Comparison of ENCODE assay signal across 8 cellular contexts in genomic region chr17:384622-385194, GRCh38. TPM values are rescaled to one million over a fixed set of nuclear protein-coding genes. Genes with fewer than 3 reads are reported as not detected.
DNase-seq lines count a peak whose midpoint lies in the region; ATAC-seq, FAIRE-seq and TF ChIP-seq lines count a peak whose summit lies in the region.
"Had no signal": no experiment of that assay in that cellular context is flagged by ENCODE, and none has a peak within 500 bp of the region (broad histone marks: within the 10 kb centered on the region; RNA-seq: fewer than 3 reads in every experiment).

No MANE protein-coding gene starts in this region.

- no peak for TF ChIP-seq RAD21 in HepG2 (CRISPR knock-in tag; IDR thresholded peaks at IDR 0.05)

- CTCF ChIA-PET in HepG2 (lab: Yijun Ruan, JAX; ENCODE audit: low intra/inter-chr PET ratio, low total read pairs), result interaction anchor here (2.6 kb wide), 1 partner anchor 75 kb away, joined by 15 read pairs; no protein-coding TSS in a partner anchor

- H3K4me1 ChIP-seq in HUES64 (ENCODE audit: insufficient read depth, low read length) (peaks cover 29% of the 10 kb centered on the region), adrenal gland (replicated peaks in 1 of 2) (peaks cover 7 to 21% of the 10 kb centered on the region in 2 donors), HepG2 (ENCODE audit: insufficient read depth, low read length) (peaks cover 47% of the 10 kb centered on the region)

- POLR2A ChIA-PET in HepG2 (lab: Yijun Ruan, JAX), result interaction anchor here (1.4 to 1.7 kb wide), 2 partner anchors 32 to 34 kb away, joined by 3 to 14 read pairs; partner anchors contain the start of gene RPH3AL

- 10% methylated on average over 38 of the region's 38 CpGs for WGBS in HUES64
- WGBS in adrenal gland, 4 donors, result 51 to 71% (median 52%) methylated on average over 24 to 38 of the region's 38 CpGs
- 73% methylated on average over 22 of the region's 38 CpGs for WGBS in HepG2 (ENCODE audit: low lambda C conversion rate)

- H3K27ac ChIP-seq in HUES64 (ENCODE audit: low read depth, low read length), result no peak overlapping the region
- peak overlapping the region in 4 of 5 donors; percentile 17 to 92 (median 64) for H3K27ac ChIP-seq in adrenal gland
- peak overlapping the region; percentile 56 for H3K27ac ChIP-seq in HepG2 (ENCODE audit: extremely low read length, insufficient read depth, low read length)

- H3K4me3 ChIP-seq in HUES64 (ENCODE audit: low read length), result peak overlapping the region; percentile 53
- peak overlapping the region in 1 of 4 donors; percentile 91 for H3K4me3 ChIP-seq in adrenal gland
- H3K4me3 ChIP-seq in HepG2 (replicated peaks in 1 of 3; ENCODE audit: insufficient read depth in 1 of 3, low read depth in 2 of 3, low read length in 3 of 3), result peak overlapping the region; percentile 40 to 70 (median 57); a peak in 5 of 6 replicates

- H2AFZ ChIP-seq in HepG2 (ENCODE audit: low read length), result no peak overlapping the region

- H3K27me3 ChIP-seq in HUES64 (ENCODE audit: insufficient read depth, low read length) (peaks cover 53% of the 10 kb centered on the region), adrenal gland (no peaks in the 10 kb centered on the region), HepG2 (ENCODE audit: control insufficient read depth in 1 of 2, insufficient read depth in 2 of 2, low read length in 2 of 2) (0 out of 5 replicates have a peak, but pooled peaks cover 0 to 1% of the 10 kb centered on the region in 2 experiments)

- no peak for TF ChIP-seq CTCF in adrenal gland (IDR thresholded peaks at IDR 0.05)
- no peak for TF ChIP-seq CTCF in HepG2 (CRISPR knock-in tag; IDR thresholded peaks at IDR 0.05)

- no peaks in the 10 kb centered on the region for H3K79me2 ChIP-seq in HepG2 (ENCODE audit: insufficient read depth, low read length)

- H3K36me3 ChIP-seq in HUES64 (ENCODE audit: insufficient read depth, low read length) (no peaks in the 10 kb centered on the region), adrenal gland (replicated peaks in 1 of 2) (no peaks in the 10 kb centered on the region), HepG2 (replicated peaks in 1 of 2; ENCODE audit: control insufficient read depth in 1 of 2, insufficient read depth in 2 of 2, low read length in 2 of 2) (no peaks in the 10 kb centered on the region)

- H3K9me3 ChIP-seq in HUES64 (ENCODE audit: insufficient read depth, low read depth, low read length) (peaks cover 5% of the 10 kb centered on the region; the same call in 1 of the 2 replicates), adrenal gland (replicated peaks in 1 of 3) (no peaks in the 10 kb centered on the region), HepG2 (ENCODE audit: low read length) (no peaks in the 10 kb centered on the region)

- ATAC-seq in HepG2, result peak; percentile 4; the same call in 2 of the 3 replicates
- peak; percentile 20 for ATAC-seq in stimulated activated naive CD8-positive, alpha-beta T cell treated with anti-CD3 and anti-CD28 coated beads, Interleukin-15, Interleukin-2, amounts not matched to agents 100 U/mL and 50 U/mL, for 24 hours

- FAIRE-seq in HepG2 (lab: Jason Lieb, UNC), result no peak

- peak overlapping the region; percentile 86 for H3K4me2 ChIP-seq in HepG2 (ENCODE audit: low read depth, low read length)

- peak in 1 of 7 donors; percentile 33 for DNase-seq in adrenal gland
- DNase-seq in HepG2 (ENCODE audit: low spot score), result no peak
- DNase-seq in stimulated activated naive CD8-positive, alpha-beta T cell treated with anti-CD3 and anti-CD28 coated beads, Interleukin-15, Interleukin-2, amounts not matched to agents 100 U/mL and 50 U/mL, for 24 hours, result no peak
- no peak for DNase-seq in NCI-H187 (lab: John Stamatoyannopoulos, UW)
- no peak for DNase-seq in head of caudate nucleus
- DNase-seq in T-helper 9 cell, result no peak
- DNase-seq: NCI-H446 treated with DMSO at 0.1 percent for 48 hours had no signal

- no peak for TF ChIP-seq EP300 in HepG2 (IDR thresholded peaks at IDR 0.05; ENCODE audit: low read depth in 2 of 2, low read length in 2 of 2)
- TF ChIP-seq EP300 in HepG2 (CRISPR knock-in tag; IDR thresholded peaks at IDR 0.05; ENCODE audit: borderline replicate concordance), result no peak

- intact Hi-C loops in adrenal gland (cut with DNase I), result loop anchor here (5.0 to 10.0 kb wide), 2 partner anchors 70 to 222 kb away; no protein-coding TSS in a partner anchor
- intact Hi-C loops in HepG2 (cut with micrococcal nuclease; ENCODE audit: unreplicated experiment), result no loop called here
- intact Hi-C loops in head of caudate nucleus (cut with DNase I), result loop anchor here (5.0 kb wide), 2 partner anchors 222 to 237 kb away; no protein-coding TSS in a partner anchor

- H3K9ac ChIP-seq in HUES64 (ENCODE audit: low read depth, low read length) (no peak overlapping the region), HepG2 (ENCODE audit: insufficient read depth, low read depth, low read length) (peak overlapping the region; percentile 69)

- BruUV-seq in HepG2 (replicated peaks; lab: Mats Ljungman, UMichigan), result no TSS peak

- no peaks in the 10 kb centered on the region for H4K20me1 ChIP-seq in HepG2 (ENCODE audit: insufficient read depth, low read length)

- in situ Hi-C loops in HepG2 (cut with HindIII; ENCODE audit: extremely low pct_ligation_motif_present, low pct_unique_long_range_greater_than_20kb), result no loop called here

- TF ChIP-seq POLR2A in adrenal gland (IDR thresholded peaks at IDR 0.05) (no peak), HepG2 (IDR thresholded peaks at IDR 0.05; ENCODE audit: insufficient read depth in 1 of 2, low read depth in 2 of 2, low read length in 2 of 2) (no peak)

TF ChIP-seq in HepG2, 621 proteins besides CTCF, POLR2A, EP300 and RAD21:
- TF ChIP-seq ZNF552 (CRISPR knock-in tag; IDR thresholded peaks at IDR 0.05; ENCODE audit: borderline replicate concordance), result no peak
- TF ChIP-seq AKAP8 (CRISPR knock-in tag; IDR thresholded peaks at IDR 0.05), result 0 out of 2 replicates have a peak, but pooled peaks have one; percentile 26
- 0 out of 2 replicates have a peak, but pooled peaks have one; percentile 32 for TF ChIP-seq PRDM15 (CRISPR knock-in tag; IDR thresholded peaks at IDR 0.05)

RNA-seq across cellular contexts. Expression of gene RPH3AL, which starts 32.1 kb away (rescaled TPM):
- 2.3 TPM for polyA plus RNA-seq in HUES64 (2013, experiment 1 of 2)
- polyA plus RNA-seq in HUES64 (2013, experiment 2 of 2), result 3.7 TPM
- total RNA-seq in adrenal gland, result 10 to 100 TPM; 23.5 to 79.2 (median 40.7) TPM
- polyA plus RNA-seq in adrenal gland, result 10 to 100 TPM in 1 of 3 donors, 1 to 10 TPM in 2; 7.7 to 19.9 (median 9.3) TPM
- 6.7 and 7.8 TPM in 2 replicates for total RNA-seq in HepG2 (2016; rRNA removed; fragmentation: Illumina TruSeq; extraction: Trizol)
- total RNA-seq in HepG2 (2016; cell fraction: cytosol; rRNA removed; fragmentation: Illumina TruSeq; extraction: Trizol; ENCODE audit: low read depth), result 10.8 and 13.9 TPM in 2 replicates
- total RNA-seq in HepG2 (2016; cell fraction: insoluble cytoplasmic fraction; rRNA removed; fragmentation: Illumina TruSeq; extraction: Trizol), result 8.0 and 8.6 TPM in 2 replicates
- total RNA-seq in HepG2 (2016; cell fraction: membrane; rRNA removed; fragmentation: Illumina TruSeq; extraction: Trizol), result 12.1 and 13.4 TPM in 2 replicates
- 6.4 and 8.4 TPM in 2 replicates for total RNA-seq in HepG2 (2016; cell fraction: nucleus; rRNA removed; fragmentation: Illumina TruSeq; extraction: Trizol)
- polyA plus RNA-seq in HepG2 (2011; rRNA removed), result 16.4 and 20.7 TPM in 2 replicates
- 14.3 and 17.0 TPM in 2 replicates for polyA plus RNA-seq in HepG2 (2011; cell fraction: cytosol; rRNA removed)
- 21.3 and 26.7 TPM in 2 replicates for polyA plus RNA-seq in HepG2 (2011; cell fraction: nucleus; rRNA removed)
- polyA plus RNA-seq in HepG2 (2012), result 11.7 and 14.0 TPM in 2 replicates
- polyA plus RNA-seq in HepG2 (2016; cell fraction: cytosol; fragmentation: Illumina TruSeq; extraction: Trizol; ENCODE audit: low read depth), result 4.1 and 4.3 TPM in 2 replicates
- polyA plus RNA-seq in HepG2 (2016; cell fraction: insoluble cytoplasmic fraction; fragmentation: Illumina TruSeq; extraction: Trizol; ENCODE audit: low read depth), result 6.7 and 7.3 TPM in 2 replicates
- polyA plus RNA-seq in HepG2 (2016; cell fraction: membrane; fragmentation: Illumina TruSeq; extraction: Trizol; ENCODE audit: low read depth), result 9.3 and 12.3 TPM in 2 replicates
- polyA plus RNA-seq in HepG2 (2016; cell fraction: nucleus; fragmentation: Illumina TruSeq; extraction: Trizol; ENCODE audit: insufficient read depth, low read depth), result 8.0 and 9.6 TPM in 2 replicates
- polyA minus RNA-seq in HepG2 (2011; rRNA and poly(A)+ RNA removed; ENCODE audit: low replicate concordance), result 4.7 and 30.0 TPM in 2 replicates
- 12.5 TPM in 2 replicates for polyA minus RNA-seq in HepG2 (2011; cell fraction: cytosol; rRNA and poly(A)+ RNA removed)
- polyA minus RNA-seq in HepG2 (2011; cell fraction: nucleus; rRNA and poly(A)+ RNA removed), result 29.4 and 31.1 TPM in 2 replicates
